Comparison of ENCODE assay signal across 27 cellular contexts in the genomic region with DNA sequence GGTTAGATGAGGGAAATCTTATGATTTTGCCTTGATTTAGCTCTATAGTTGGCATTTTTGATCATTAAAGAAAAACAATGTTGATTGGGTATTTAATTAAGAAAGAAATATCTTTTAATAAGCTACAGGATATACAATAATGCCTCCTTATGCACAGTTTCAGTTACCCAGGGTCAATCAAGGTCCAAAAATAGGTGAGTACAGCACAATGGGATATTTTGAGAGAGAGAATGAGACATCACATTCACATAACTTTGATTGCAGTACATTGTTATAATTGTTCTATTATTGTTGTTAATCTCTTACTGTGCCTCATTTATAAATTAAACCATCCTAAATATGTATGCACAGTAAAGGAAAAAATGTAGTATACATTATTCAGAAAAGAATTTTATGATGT.
A peak's percentile ranks its signal among the peaks of the same experiment; 100 is the strongest.
DNase-seq lines count a peak whose midpoint lies in the region; ATAC-seq, FAIRE-seq and TF ChIP-seq lines count a peak whose summit lies in the region.
"Had no signal": no experiment of that assay in that cellular context is flagged by ENCODE, and none has a peak within 500 bp of the region (broad histone marks: within the 10 kb centered on the region; RNA-seq: fewer than 3 reads in every experiment).

No MANE protein-coding gene starts in this region.

- H3K4me1 ChIP-seq in left ventricle myocardium inferior (peaks cover 46% of the 10 kb centered on the region), OCI-LY7 (ENCODE audit: insufficient read depth, low read length, poor library complexity, severe bottlenecking) (peaks cover 63% of the 10 kb centered on the region)

- H3K27ac ChIP-seq in left ventricle myocardium inferior (replicated peaks) (peak overlapping the region; percentile 41), OCI-LY7 (ENCODE audit: low read depth, low read length, poor library complexity, severe bottlenecking) (peak overlapping the region; percentile 40)
- H3K27ac ChIP-seq: BLaER1 had no signal

- peak overlapping the region; percentile 61; the same call in 1 of the 2 replicates for H2AFZ ChIP-seq in OCI-LY7 (ENCODE audit: low read length)

- BruUV-seq in OCI-LY7 (replicated peaks; lab: Mats Ljungman, UMichigan): no TSS peak

- H3K4me2 ChIP-seq in OCI-LY7 (ENCODE audit: low read length): peak overlapping the region; percentile 50; the same call in 1 of the 2 replicates
- H3K4me2 ChIP-seq: BLaER1 had no signal

- H3K36me3 ChIP-seq in left ventricle myocardium inferior (no peaks in the 10 kb centered on the region), OCI-LY7 (ENCODE audit: insufficient read depth, low read length) (no peaks in the 10 kb centered on the region)
- H3K36me3 ChIP-seq: BE2C, BLaER1 had no signal

- no peak for TF ChIP-seq CTCF in left ventricle myocardium inferior (IDR thresholded peaks at IDR 0.05; ENCODE audit: borderline replicate concordance)
- no peak for TF ChIP-seq CTCF in OCI-LY7 (conservative IDR thresholded peaks at IDR 0.05; ENCODE audit: low read length)

- H3K27me3 ChIP-seq in left ventricle myocardium inferior (ENCODE audit: low read depth): no peaks in the 10 kb centered on the region
- H3K27me3 ChIP-seq: BE2C, BLaER1 had no signal

- POLR2A ChIA-PET in OCI-LY7 (lab: Charles Lee): interaction anchor here (0.7 to 4.6 kb wide), 5 partner anchors 8 to 22 kb away, joined by 3 to 20 read pairs (median 6); no protein-coding TSS in a partner anchor

- H4K20me1 ChIP-seq in OCI-LY7 (ENCODE audit: insufficient read depth, low read length): no peaks in the 10 kb centered on the region
- H4K20me1 ChIP-seq: BLaER1 had no signal

- DNase-seq in left ventricle myocardium inferior (no peak), Right ventricle myocardium inferior (ENCODE audit: missing footprints) (no peak), GM18507 (ENCODE audit: extremely low spot score, insufficient read length, low read depth) (no peak), GM19239 (ENCODE audit: insufficient read length, low spot score) (no peak), OCI-LY7 (ENCODE audit: low spot score) (no peak), RKO (ENCODE audit: low spot score) (no peak), NCI-H226 (no peak), NCI-H1694 (lab: John Stamatoyannopoulos, UW) (no peak)
- DNase-seq: 8988T; ACHN; BE2C; C1 segment of cervical spinal cord; CD4-positive, alpha-beta memory T cell; CD4-positive, CD25-positive, alpha-beta regulatory T cell; CD8-positive, alpha-beta memory T cell; COR-L47; DMS 273 treated with DMSO at 0.1 percent for 48 hours; DMS153; DMS53; DMS79; DND-41; EL; GDM1 had no signal

- H3K4me3 ChIP-seq in left ventricle myocardium inferior: no peak overlapping the region
- no peak overlapping the region for H3K4me3 ChIP-seq in OCI-LY7 (ENCODE audit: low read depth, low read length, poor library complexity, severe bottlenecking)
- H3K4me3 ChIP-seq: BLaER1, GM12878 had no signal

- FAIRE-seq in GM18507 (lab: Jason Lieb, UNC) (peak; percentile 52), GM19239 (lab: Jason Lieb, UNC) (peak; percentile 11)
- FAIRE-seq: A204.1, GM12878, GM12892 had no signal

- no peak for ATAC-seq in Right ventricle myocardium inferior
- ATAC-seq: GM12878 had no signal

- no peaks in the 10 kb centered on the region for H3K9me2 ChIP-seq in OCI-LY7 (ENCODE audit: insufficient read depth, low read length)

- H3K79me2 ChIP-seq in OCI-LY7 (ENCODE audit: insufficient read depth, low read depth, low read length): no peaks in the 10 kb centered on the region

- intact Hi-C loops in left ventricle myocardium inferior (cut with micrococcal nuclease) (no loop called here), Right ventricle myocardium inferior (cut with DNase I) (no loop called here), OCI-LY7 (cut with micrococcal nuclease; ENCODE audit: unreplicated experiment) (no loop called here)

- CTCF ChIA-PET in OCI-LY7 (lab: Charles Lee; ENCODE audit: unreplicated experiment): no interaction called here

- peaks cover 4% of the 10 kb centered on the region for H3K9me3 ChIP-seq in left ventricle myocardium inferior (replicated peaks)
- H3K9me3 ChIP-seq in OCI-LY7 (ENCODE audit: low read length): no peaks in the 10 kb centered on the region; the same call in 1 of the 2 replicates
- H3K9me3 ChIP-seq: BE2C had no signal
